Comparison of ENCODE assay signal across 10 cellular contexts in the genomic region with DNA sequence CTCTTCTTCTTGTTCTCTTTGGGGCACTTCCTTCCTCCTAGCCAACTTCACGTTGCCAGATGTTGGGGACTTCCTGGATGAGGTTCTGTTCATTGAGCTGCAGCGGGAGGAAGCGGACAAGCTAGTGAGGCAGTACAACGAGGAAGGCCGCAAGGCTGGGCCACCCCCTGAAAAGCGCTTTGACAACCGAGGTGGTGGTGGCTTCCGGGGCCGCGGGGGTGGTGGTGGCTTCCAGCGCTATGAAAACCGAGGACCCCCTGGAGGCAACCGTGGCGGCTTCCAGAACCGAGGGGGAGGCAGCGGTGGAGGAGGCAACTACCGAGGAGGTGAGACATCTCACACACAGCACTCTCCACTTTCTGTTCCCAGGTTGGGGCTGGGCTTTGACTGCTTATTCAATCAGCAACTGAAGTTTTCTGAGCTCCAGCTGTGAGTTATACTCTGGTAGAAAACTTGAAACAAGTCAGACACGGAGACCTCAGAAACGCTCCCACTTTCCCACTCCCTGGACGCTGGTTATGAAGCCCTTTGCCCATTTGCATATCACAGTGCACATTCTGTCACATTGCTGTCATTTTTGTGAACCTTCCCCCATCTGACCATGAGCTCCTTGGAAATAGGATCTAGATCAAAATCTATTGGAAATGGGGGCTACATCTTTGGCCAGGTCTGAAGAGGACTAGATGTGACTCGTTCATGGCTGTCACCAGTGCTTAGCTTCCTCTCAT. TPM values are rescaled to one million over a fixed set of nuclear protein-coding genes. Genes with fewer than 3 reads are reported as not detected.
A peak's percentile ranks its signal among the peaks of the same experiment; 100 is the strongest.
DNase-seq lines count a peak whose midpoint lies in the region; FAIRE-seq and TF ChIP-seq lines count a peak whose summit lies in the region.
"Had no signal": no experiment of that assay in that cellular context is flagged by ENCODE, and none has a peak within 500 bp of the region (broad histone marks: within the 10 kb centered on the region; RNA-seq: fewer than 3 reads in every experiment).

No MANE protein-coding gene starts in this region.

- no peaks in the 10 kb centered on the region for H3K27me3 ChIP-seq in BLaER1
- no peaks in the 10 kb centered on the region for H3K27me3 ChIP-seq in small intestine (ENCODE audit: control insufficient read depth in 2 of 2, insufficient read depth in 2 of 2, low read length in 2 of 2)
- H3K27me3 ChIP-seq in BE2C, result no peaks in the 10 kb centered on the region

- peaks cover 93% of the 10 kb centered on the region for H3K36me3 Mint-ChIP-seq in activated T-helper 2 cell treated with anti-CD3 and anti-CD28 coated beads, Interferon-gamma antibody, Interleukin-2, Interleukin-4, amounts not matched to agents 10 μg/mL and 5 μg/mL and 100 μg/mL, durations not matched to agents 14 hours and 24 hours and 36 hours (ENCODE audit: low read depth)

- peak overlapping the region; percentile 11; the same call in 1 of the 2 replicates for H3K4me3 ChIP-seq in BLaER1
- H3K4me3 ChIP-seq in small intestine (ENCODE audit: low read depth in 1 of 2, low read length in 2 of 2), result no peak overlapping the region
- no peak overlapping the region for H3K4me3 ChIP-seq in BE2C (ENCODE audit: low read depth, low read length)

- in situ Hi-C loops in KBM-7 (cut with MboI; ENCODE audit: low pct_unique_long_range_greater_than_20kb, low sequenced_read_pairs), result no loop called here

- peak overlapping the region; percentile 98 for H3K27ac Mint-ChIP-seq in activated T-helper 2 cell treated with anti-CD3 and anti-CD28 coated beads, Interferon-gamma antibody, Interleukin-2, Interleukin-4, amounts not matched to agents 10 μg/mL and 5 μg/mL and 100 μg/mL, durations not matched to agents 14 hours and 24 hours and 36 hours

- no peak for TF ChIP-seq CTCF in BE2C (IDR thresholded peaks at IDR 0.05; ENCODE audit: low read depth, low read length)

- H3K9me3 ChIP-seq in BLaER1 (no peaks in the 10 kb centered on the region), small intestine (ENCODE audit: control insufficient read depth, low read depth) (no peaks in the 10 kb centered on the region), BE2C (no peaks in the 10 kb centered on the region)

- H4K20me1 ChIP-seq in BLaER1, result peaks cover 100% of the 10 kb centered on the region

- WGBS in small intestine, 3 donors, result 65 to 78% (median 71%) methylated on average over 21 of the region's 21 CpGs

- FAIRE-seq in small intestine (lab: Jason Lieb, UNC), result no peak

- H3K4me1 ChIP-seq in BLaER1 (peaks cover 100% of the 10 kb centered on the region), small intestine (ENCODE audit: control insufficient read depth in 2 of 2, insufficient read depth in 1 of 2, low read depth in 1 of 2, low read length in 1 of 2) (peaks cover 0 to 10% of the 10 kb centered on the region in 2 donors), BE2C (no peaks in the 10 kb centered on the region)

- H3K4me1 Mint-ChIP-seq in activated T-helper 2 cell treated with anti-CD3 and anti-CD28 coated beads, Interferon-gamma antibody, Interleukin-2, Interleukin-4, amounts not matched to agents 10 μg/mL and 5 μg/mL and 100 μg/mL, durations not matched to agents 14 hours and 24 hours and 36 hours (ENCODE audit: low read depth), result peaks cover 86% of the 10 kb centered on the region

- H3K9ac ChIP-seq in BLaER1, result peak overlapping the region; percentile 67; the same call in 1 of the 2 replicates

- H3K27me3 Mint-ChIP-seq in activated T-helper 2 cell treated with anti-CD3 and anti-CD28 coated beads, Interferon-gamma antibody, Interleukin-2, Interleukin-4, amounts not matched to agents 10 μg/mL and 5 μg/mL and 100 μg/mL, durations not matched to agents 14 hours and 24 hours and 36 hours (ENCODE audit: low read depth), result no peaks in the 10 kb centered on the region

- DNase-seq in KBM-7 (peak; percentile 50), small intestine (peak; percentile 46), RKO (ENCODE audit: low spot score) (no peak), NCI-H526 (lab: John Stamatoyannopoulos, UW) (no peak), BE2C (no peak), SHP77 treated with DMSO at 0.1 percent for 48 hours (lab: John Stamatoyannopoulos, UW) (no peak)
- DNase-seq in activated T-helper 2 cell treated with anti-CD3 and anti-CD28 coated beads, Interferon-gamma antibody, Interleukin-2, Interleukin-4, amounts not matched to agents 10 μg/mL and 5 μg/mL and 100 μg/mL, durations not matched to agents 14 hours and 24 hours and 36 hours (ENCODE audit: low spot score), result peak; percentile 49
- DNase-seq: T1000 had no signal

- H3K36me3 ChIP-seq in BLaER1, result peaks cover 89% of the 10 kb centered on the region
- peaks cover 19 to 39% of the 10 kb centered on the region in 2 donors for H3K36me3 ChIP-seq in small intestine (ENCODE audit: control insufficient read depth in 2 of 2, insufficient read depth in 2 of 2, low read length in 2 of 2)
- peaks cover 94% of the 10 kb centered on the region for H3K36me3 ChIP-seq in BE2C

- H3K9me3 Mint-ChIP-seq in activated T-helper 2 cell treated with anti-CD3 and anti-CD28 coated beads, Interferon-gamma antibody, Interleukin-2, Interleukin-4, amounts not matched to agents 10 μg/mL and 5 μg/mL and 100 μg/mL, durations not matched to agents 14 hours and 24 hours and 36 hours, result no peaks in the 10 kb centered on the region
- H3K9me3 Mint-ChIP-seq: nephron had no signal

- H3K4me3 Mint-ChIP-seq in activated T-helper 2 cell treated with anti-CD3 and anti-CD28 coated beads, Interferon-gamma antibody, Interleukin-2, Interleukin-4, amounts not matched to agents 10 μg/mL and 5 μg/mL and 100 μg/mL, durations not matched to agents 14 hours and 24 hours and 36 hours (ENCODE audit: low read depth), result peak overlapping the region; percentile 78
- H3K4me3 Mint-ChIP-seq: nephron had no signal

- peak overlapping the region; percentile 77 for H3K4me2 ChIP-seq in BLaER1

- intact Hi-C loops in activated T-helper 2 cell treated with anti-CD3 and anti-CD28 coated beads, Interferon-gamma antibody, Interleukin-2, Interleukin-4, amounts not matched to agents 10 μg/mL and 5 μg/mL and 100 μg/mL, durations not matched to agents 14 hours and 24 hours and 36 hours (cut with micrococcal nuclease), result loop anchor here (1.0 kb wide), 1 partner anchor 38 kb away; the partner anchor contains the start of gene HNRNPUL1

- H3K27ac ChIP-seq in BLaER1 (peak overlapping the region; percentile 80), small intestine (ENCODE audit: low read depth in 1 of 2, low read length in 1 of 2) (peak overlapping the region; percentile 45 to 59)

RNA-seq across cellular contexts. Expression of gene CCDC97, which starts 7.2 kb away (rescaled TPM):
- total RNA-seq in activated T-helper 2 cell treated with anti-CD3 and anti-CD28 coated beads, Interferon-gamma antibody, Interleukin-2, Interleukin-4, amounts not matched to agents 10 μg/mL and 5 μg/mL and 100 μg/mL, durations not matched to agents 14 hours and 24 hours and 36 hours, result 33.5 and 34.4 TPM in 2 replicates
- 10 to 100 TPM; 11.1 to 18.0 (median 11.6) TPM for polyA plus RNA-seq in small intestine
- polyA plus RNA-seq in BE2C (2012; ENCODE audit: insufficient read depth, insufficient read length, low read depth), result 54.0 TPM

RNA-seq across cellular contexts. Expression of gene HNRNPUL1, which starts 38.6 kb away (rescaled TPM):
- total RNA-seq in activated T-helper 2 cell treated with anti-CD3 and anti-CD28 coated beads, Interferon-gamma antibody, Interleukin-2, Interleukin-4, amounts not matched to agents 10 μg/mL and 5 μg/mL and 100 μg/mL, durations not matched to agents 14 hours and 24 hours and 36 hours, result 283 and 294 TPM in 2 replicates
- 100 to 1,000 TPM in 1 of 3 donors, 10 to 100 TPM in 2; 76.3 to 117 (median 80.8) TPM for polyA plus RNA-seq in small intestine
- 344 TPM for polyA plus RNA-seq in BE2C (2012; ENCODE audit: insufficient read depth, insufficient read length, low read depth)

RNA-seq across cellular contexts. Expression of gene TGFB1, which starts 50.9 kb away (rescaled TPM):
- total RNA-seq in activated T-helper 2 cell treated with anti-CD3 and anti-CD28 coated beads, Interferon-gamma antibody, Interleukin-2, Interleukin-4, amounts not matched to agents 10 μg/mL and 5 μg/mL and 100 μg/mL, durations not matched to agents 14 hours and 24 hours and 36 hours, result 125 and 126 TPM in 2 replicates
- polyA plus RNA-seq in small intestine, result 10 to 100 TPM in 1 of 3 donors, 1 to 10 TPM in 2; 1.1 to 18.8 (median 7.3) TPM
- 115 TPM for polyA plus RNA-seq in BE2C (2012; ENCODE audit: insufficient read depth, insufficient read length, low read depth)

Comparison
In these comparisons a context has a peak if more than half of its experiments do, and no peak if none do; other contexts are left out.
1. DNase-seq: peak in KBM-7 (single experiment), activated T-helper 2 cell treated with anti-CD3 and anti-CD28 coated beads, Interferon-gamma antibody, Interleukin-2, Interleukin-4, amounts not matched to agents 10 μg/mL and 5 μg/mL and 100 μg/mL, durations not matched to agents 14 hours and 24 hours and 36 hours (single experiment) and small intestine (single experiment); none in RKO (single experiment), NCI-H526 (0 of 2), BE2C (single experiment) and SHP77 treated with DMSO at 0.1 percent for 48 hours (single experiment).